Comparison of ENCODE assay signal across 13 cellular contexts in the genomic region with DNA sequence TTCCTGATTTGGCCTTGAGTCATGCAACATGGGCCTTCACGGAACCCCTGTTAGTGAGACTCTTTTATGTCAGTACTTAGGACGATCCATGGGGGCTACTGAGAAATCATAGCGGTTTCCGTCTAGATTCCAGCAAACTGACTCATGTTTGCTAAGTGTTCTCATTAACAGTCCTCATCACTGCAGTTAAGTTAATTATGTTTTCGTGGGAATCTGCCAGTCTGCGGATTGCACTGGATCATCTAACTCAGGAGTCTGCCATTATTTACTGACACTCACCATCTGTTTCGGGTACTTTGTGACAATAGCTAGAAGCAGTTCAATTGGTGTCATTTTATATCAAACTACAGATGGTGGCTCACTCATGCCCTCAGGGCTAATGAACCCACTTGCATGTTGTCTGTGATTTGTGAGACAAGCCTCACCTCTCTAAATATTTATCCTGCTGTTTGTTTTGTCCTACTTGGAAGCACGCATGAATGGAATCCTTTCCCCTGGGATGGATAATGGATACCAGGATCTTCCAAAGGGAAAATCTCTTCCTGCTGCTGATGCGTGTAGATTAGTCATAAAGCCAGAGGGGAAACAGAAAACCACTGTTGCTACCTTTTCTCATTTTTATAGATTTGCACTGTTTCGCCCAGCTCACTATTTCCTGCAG.
DNase-seq lines count a peak whose midpoint lies in the region; ATAC-seq and TF ChIP-seq lines count a peak whose summit lies in the region.
"Had no signal": no experiment of that assay in that cellular context is flagged by ENCODE, and none has a peak within 500 bp of the region (broad histone marks: within the 10 kb centered on the region; RNA-seq: fewer than 3 reads in every experiment).

No MANE protein-coding gene starts in this region.

- H3K27me3 ChIP-seq in breast epithelium: no peaks in the 10 kb centered on the region

- DNase-seq in DMS79 treated with DMSO at 0.1 percent for 48 hours (lab: John Stamatoyannopoulos, UW): peak; percentile 94
- peak; percentile 89 to 93 for DNase-seq in NCI-H2081 (lab: John Stamatoyannopoulos, UW)
- DNase-seq in WTC11 (ENCODE audit: low spot score): no peak
- DNase-seq in non-pigmented ciliary epithelial cell (ENCODE audit: low read depth): peak; percentile 60
- DNase-seq in NCI-H2227 (lab: John Stamatoyannopoulos, UW; ENCODE audit: unreplicated experiment): no peak
- no peak for DNase-seq in erythroblast (lab: John Stamatoyannopoulos, UW)
- no peak for DNase-seq in breast epithelium (ENCODE audit: low spot score in 2 of 2)
- DNase-seq: effector memory CD8-positive, alpha-beta T cell; lower lobe of right lung; stimulated activated naive B cell treated with anti-CD40 and anti-IgM and Interleukin-4, amounts not matched to agents 10 μg/mL and 1 μg/mL and 100 μg/mL, for 72 hours had no signal

- no peak overlapping the region for H3K4me3 ChIP-seq in breast epithelium
- H3K4me3 ChIP-seq: lower lobe of right lung, skin epidermis had no signal

- peak overlapping the region; percentile 50 for H3K27ac Mint-ChIP-seq in WTC11
- H3K27ac Mint-ChIP-seq: effector memory CD8-positive, alpha-beta T cell; stimulated activated naive B cell treated with anti-CD40 and anti-IgM and Interleukin-4, amounts not matched to agents 10 μg/mL and 1 μg/mL and 100 μg/mL, for 72 hours; T-helper 1 cell treated with Interleukin-12 subunit alpha and Interleukin-12 subunit beta and Interleukin-4 antibody, amounts not matched to agents 30 μg/mL and 1 μg/mL, for 36 hours had no signal

- no peaks in the 10 kb centered on the region for H3K4me1 Mint-ChIP-seq in WTC11
- H3K4me1 Mint-ChIP-seq: stimulated activated naive B cell treated with anti-CD40 and anti-IgM and Interleukin-4, amounts not matched to agents 10 μg/mL and 1 μg/mL and 100 μg/mL, for 72 hours had no signal

- H3K9me3 ChIP-seq in breast epithelium: no peaks in the 10 kb centered on the region
- H3K9me3 ChIP-seq: lower lobe of right lung had no signal

- H3K27ac ChIP-seq in breast epithelium: no peak overlapping the region
- H3K27ac ChIP-seq: lower lobe of right lung had no signal

- no peak for ATAC-seq in WTC11
- no peak for ATAC-seq in GM19351 (IDR thresholded peaks at IDR 0.05; ENCODE audit: unreplicated experiment)
- ATAC-seq: effector memory CD8-positive, alpha-beta T cell; lower lobe of right lung; stimulated activated naive B cell treated with anti-CD40 and anti-IgM and Interleukin-4, amounts not matched to agents 10 μg/mL and 1 μg/mL and 100 μg/mL, for 72 hours had no signal

- no peaks in the 10 kb centered on the region; the same call in 1 of the 2 replicates for H3K27me3 Mint-ChIP-seq in WTC11 (ENCODE audit: low read depth)
- H3K27me3 Mint-ChIP-seq: stimulated activated naive B cell treated with anti-CD40 and anti-IgM and Interleukin-4, amounts not matched to agents 10 μg/mL and 1 μg/mL and 100 μg/mL, for 72 hours had no signal

- POLR2A ChIA-PET in WTC11 (lab: Charles Lee): no interaction called here

- peaks cover 5% of the 10 kb centered on the region for H3K9me3 Mint-ChIP-seq in WTC11
- H3K9me3 Mint-ChIP-seq: effector memory CD8-positive, alpha-beta T cell; T-helper 1 cell treated with Interleukin-12 subunit alpha and Interleukin-12 subunit beta and Interleukin-4 antibody, amounts not matched to agents 30 μg/mL and 1 μg/mL, for 36 hours had no signal

- TF ChIP-seq POLR2A in erythroblast (IDR thresholded peaks at IDR 0.05; ENCODE audit: low read length) (no peak), breast epithelium (IDR thresholded peaks at IDR 0.05) (no peak)

- TF ChIP-seq CTCF in WTC11 (IDR thresholded peaks at IDR 0.05) (no peak), breast epithelium (IDR thresholded peaks at IDR 0.05) (no peak)

- H3K4me1 ChIP-seq in breast epithelium: no peaks in the 10 kb centered on the region
- H3K4me1 ChIP-seq: lower lobe of right lung had no signal

- intact Hi-C loops in breast epithelium (cut with DNase I; ENCODE audit: low total_unique reads): no loop called here

- H3K36me3 Mint-ChIP-seq in WTC11: peaks cover 82% of the 10 kb centered on the region

- no peak overlapping the region for H3K4me3 Mint-ChIP-seq in WTC11
- H3K4me3 Mint-ChIP-seq: effector memory CD8-positive, alpha-beta T cell; stimulated activated naive B cell treated with anti-CD40 and anti-IgM and Interleukin-4, amounts not matched to agents 10 μg/mL and 1 μg/mL and 100 μg/mL, for 72 hours; T-helper 1 cell treated with Interleukin-12 subunit alpha and Interleukin-12 subunit beta and Interleukin-4 antibody, amounts not matched to agents 30 μg/mL and 1 μg/mL, for 36 hours had no signal

- H3K36me3 ChIP-seq in breast epithelium: no peaks in the 10 kb centered on the region

- CTCF ChIA-PET in WTC11 (lab: Charles Lee): no interaction called here

TF ChIP-seq in WTC11, 78 proteins besides CTCF, POLR2A, EP300 and RAD21 (continues in another document):
- TF ChIP-seq FOXJ3 (CRISPR knock-in tag; IDR thresholded peaks at IDR 0.05; ENCODE audit: borderline replicate concordance) (no peak), TEAD1 (CRISPR knock-in tag; IDR thresholded peaks at IDR 0.05) (no peak), ZNF121 (CRISPR knock-in tag; IDR thresholded peaks at IDR 0.05) (no peak), USF1 (CRISPR knock-in tag; IDR thresholded peaks at IDR 0.05) (no peak), ZNF512 (CRISPR knock-in tag; IDR thresholded peaks at IDR 0.05; ENCODE audit: borderline replicate concordance) (no peak), TCF7 (CRISPR knock-in tag; IDR thresholded peaks at IDR 0.05; ENCODE audit: low read depth) (no peak), PREB (CRISPR knock-in tag; IDR thresholded peaks at IDR 0.05; ENCODE audit: borderline replicate concordance) (no peak), TP53 (CRISPR knock-in tag; IDR thresholded peaks at IDR 0.05) (no peak), ZNF232 (CRISPR knock-in tag; IDR thresholded peaks at IDR 0.05) (no peak), PRRX2 (CRISPR knock-in tag; IDR thresholded peaks at IDR 0.05) (no peak), ETV6 (CRISPR knock-in tag; IDR thresholded peaks at IDR 0.05) (no peak)
- TF ChIP-seq, protein P1, sequence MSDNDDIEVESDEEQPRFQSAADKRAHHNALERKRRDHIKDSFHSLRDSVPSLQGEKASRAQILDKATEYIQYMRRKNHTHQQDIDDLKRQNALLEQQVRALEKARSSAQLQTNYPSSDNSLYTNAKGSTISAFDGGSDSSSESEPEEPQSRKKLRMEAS (CRISPR knock-in tag; IDR thresholded peaks at IDR 0.05): no peak

Comparison
In these comparisons a context has a peak if more than half of its experiments do, and no peak if none do; other contexts are left out.
1. DNase-seq: peak in DMS79 treated with DMSO at 0.1 percent for 48 hours (single experiment), NCI-H2081 (2 of 2) and non-pigmented ciliary epithelial cell (single experiment); none in WTC11 (single experiment), NCI-H2227 (single experiment), erythroblast (0 of 2) and breast epithelium (0 of 2).